Comparison of ENCODE assay signal across 8 cellular contexts in genomic region chr2:71276311-71277158, GRCh38. TPM values are rescaled to one million over a fixed set of nuclear protein-coding genes. Genes with fewer than 3 reads are reported as not detected.
DNase-seq lines count a peak whose midpoint lies in the region; ATAC-seq and TF ChIP-seq lines count a peak whose summit lies in the region.

No MANE protein-coding gene starts in this region.

- H3K23ac ChIP-seq in mesenchymal stem cell (ENCODE audit: low read length in 2 of 2), result peak overlapping the region in 1 of 2 experiments; percentile 34

- no peak overlapping the region for H2BK5ac ChIP-seq in mesenchymal stem cell (ENCODE audit: low read depth, low read length, poor library complexity, severe bottlenecking)

- H3K18ac ChIP-seq in mesenchymal stem cell (ENCODE audit: low read depth in 1 of 2, low read length in 2 of 2), result no peak overlapping the region

- H3K9me3 ChIP-seq in effector memory CD4-positive, alpha-beta T cell (ENCODE audit: control insufficient read depth, low read length), result no peaks in the 10 kb centered on the region
- H3K9me3 ChIP-seq in mesenchymal stem cell (ENCODE audit: control insufficient read depth, low read length), result no peaks in the 10 kb centered on the region

- H4K8ac ChIP-seq in mesenchymal stem cell (ENCODE audit: low read length), result no peak overlapping the region

- H2AK5ac ChIP-seq in mesenchymal stem cell (ENCODE audit: low read length, severe bottlenecking), result no peak overlapping the region

- peak; percentile 92 for ATAC-seq in HG03378 (IDR thresholded peaks at IDR 0.05; ENCODE audit: unreplicated experiment)

- H3K4ac ChIP-seq in mesenchymal stem cell (ENCODE audit: low read depth in 1 of 2, low read length in 2 of 2), result no peak overlapping the region

- H3K4me1 ChIP-seq in effector memory CD4-positive, alpha-beta T cell (ENCODE audit: control insufficient read depth, insufficient read depth, low read length, poor library complexity, severe bottlenecking), result peaks cover 12% of the 10 kb centered on the region
- H3K4me1 ChIP-seq in mesenchymal stem cell (ENCODE audit: control insufficient read depth, insufficient read depth, low read depth, low read length), result peaks cover 10% of the 10 kb centered on the region

- H4K91ac ChIP-seq in mesenchymal stem cell (ENCODE audit: low read length), result no peak overlapping the region

- H3K9ac ChIP-seq in mesenchymal stem cell (ENCODE audit: low read length), result peak overlapping the region; percentile 57

- H2BK15ac ChIP-seq in mesenchymal stem cell (ENCODE audit: low read depth, poor library complexity, severe bottlenecking), result no peak overlapping the region

- H3K27ac ChIP-seq in effector memory CD4-positive, alpha-beta T cell (ENCODE audit: insufficient read depth, low read length, poor library complexity, severe bottlenecking), result no peak overlapping the region
- no peak overlapping the region for H3K27ac ChIP-seq in mesenchymal stem cell (ENCODE audit: low read length, poor library complexity, severe bottlenecking)

- H3K4me2 ChIP-seq in mesenchymal stem cell (ENCODE audit: low read length, poor library complexity, severe bottlenecking), result peak overlapping the region; percentile 100

- H3K79me1 ChIP-seq in mesenchymal stem cell (replicated peaks; ENCODE audit: low read length, poor library complexity, severe bottlenecking), result no peaks in the 10 kb centered on the region

- peaks cover 26% of the 10 kb centered on the region for H3K27me3 ChIP-seq in effector memory CD4-positive, alpha-beta T cell (replicated peaks; ENCODE audit: control insufficient read depth, insufficient read depth, low read length, poor library complexity, severe bottlenecking)
- H3K27me3 ChIP-seq in mesenchymal stem cell (ENCODE audit: control insufficient read depth in 1 of 2, insufficient read depth in 1 of 2, low read length in 2 of 2), result peaks cover 6 to 53% of the 10 kb centered on the region in 2 experiments

- DNase-seq in Ammon's horn (ENCODE audit: low spot score) (peak; percentile 94), NCI-H748 (lab: John Stamatoyannopoulos, UW; ENCODE audit: unreplicated experiment) (peak; percentile 88), mesenchymal stem cell (peak; percentile 69)
- DNase-seq in activated CD8-positive, alpha-beta memory T cell treated with anti-CD3 and anti-CD28 coated beads for 48 hours (ENCODE audit: low read depth in 2 of 3, low spot score in 2 of 3), result peak; percentile 74 to 80 (median 77)
- peak; percentile 46 to 69 (median 68) for DNase-seq in effector memory CD4-positive, alpha-beta T cell
- DNase-seq in stimulated activated CD4-positive, alpha-beta T cell treated with anti-CD3 and anti-CD28 coated beads, TNF-alpha, amount 100 ng/mL, for 4 hours (ENCODE audit: low read depth in 3 of 3), result peak; percentile 76 to 83 (median 82)

- peak overlapping the region; percentile 56 for H3K4me3 ChIP-seq in effector memory CD4-positive, alpha-beta T cell (ENCODE audit: insufficient read depth, low read depth, low read length, poor library complexity, severe bottlenecking)
- peak overlapping the region; percentile 72 to 83 for H3K4me3 ChIP-seq in mesenchymal stem cell (ENCODE audit: insufficient read depth in 1 of 2, low read depth in 1 of 2, low read length in 2 of 2)

- no peaks in the 10 kb centered on the region for H3K36me3 ChIP-seq in effector memory CD4-positive, alpha-beta T cell (ENCODE audit: control insufficient read depth, insufficient read depth, low read length)
- H3K36me3 ChIP-seq in mesenchymal stem cell (ENCODE audit: control insufficient read depth in 1 of 2, insufficient read depth in 2 of 2, low read depth in 1 of 2, low read length in 2 of 2), result no peaks in the 10 kb centered on the region

- no peak overlapping the region for H3K14ac ChIP-seq in mesenchymal stem cell (ENCODE audit: low read length in 2 of 2)

- no peak overlapping the region for H2BK12ac ChIP-seq in mesenchymal stem cell (ENCODE audit: low read length in 2 of 2)

- H2BK120ac ChIP-seq in mesenchymal stem cell (ENCODE audit: low read depth, low read length), result no peak overlapping the region

- peak overlapping the region; percentile 30 for H2AFZ ChIP-seq in mesenchymal stem cell (ENCODE audit: low read depth, low read length)

- WGBS in mesenchymal stem cell, result 2% methylated on average over 88 of the region's 93 CpGs

- peak; percentile 66 for TF ChIP-seq POLR2A in GM19193 (IDR thresholded peaks at IDR 0.05; ENCODE audit: extremely low read depth, insufficient read depth, insufficient read length)

RNA-seq across cellular contexts. Expression of gene PAIP2B, which starts 49.6 kb away (rescaled TPM):
- polyA plus RNA-seq in mesenchymal stem cell (2013, experiment 1 of 2), result 0.11 TPM
- 0.12 TPM for polyA plus RNA-seq in mesenchymal stem cell (2013, experiment 2 of 2)

RNA-seq across cellular contexts. Expression of gene ZNF638, which starts 55.0 kb away (rescaled TPM):
- polyA plus RNA-seq in mesenchymal stem cell (2013, experiment 1 of 2), result 52.8 TPM
- polyA plus RNA-seq in mesenchymal stem cell (2013, experiment 2 of 2), result 51.0 TPM
